Comparison of ENCODE assay signal across 27 cellular contexts in genomic region chr20:53370345-53370961, GRCh38.
"Had no signal": no experiment of that assay in that cellular context is flagged by ENCODE, and none has a peak within 500 bp of the region (broad histone marks: within the 10 kb centered on the region; RNA-seq: fewer than 3 reads in every experiment).

No MANE protein-coding gene starts in this region.

- H3K4me3 Mint-ChIP-seq: activated B cell treated with CpG ODN at 0.5 μM for 24 hours; activated naive CD8-positive, alpha-beta T cell treated with anti-CD3 and anti-CD28 coated beads for 36 hours; activated T-cell treated with anti-CD3 and anti-CD28 coated beads, Interleukin-2, amount 50 U/mL, for 72 hours; brain; neural crest cell; T-helper 17 cell had no signal

- H3K9ac ChIP-seq: parathyroid adenoma had no signal

- H2AFZ ChIP-seq: parathyroid adenoma had no signal

- H3K36me3 ChIP-seq: adrenal gland, ascending aorta, cardiac muscle cell, left ventricle myocardium inferior, spleen, tibial nerve had no signal

- H3K9me3 Mint-ChIP-seq: activated B cell treated with CpG ODN at 0.5 μM for 24 hours had no signal

- H3K4me1 Mint-ChIP-seq: activated B cell treated with CpG ODN at 0.5 μM for 24 hours, brain had no signal

- H3K27ac Mint-ChIP-seq: activated B cell treated with CpG ODN at 0.5 μM for 24 hours; activated naive CD8-positive, alpha-beta T cell treated with anti-CD3 and anti-CD28 coated beads for 36 hours; activated T-cell treated with anti-CD3 and anti-CD28 coated beads, Interleukin-2, amount 50 U/mL, for 72 hours; T-helper 17 cell had no signal

- H3K36me3 Mint-ChIP-seq: activated naive CD8-positive, alpha-beta T cell treated with anti-CD3 and anti-CD28 coated beads for 36 hours; brain had no signal

- H3K4me1 ChIP-seq: ascending aorta, parathyroid adenoma, spleen, tibial nerve had no signal

- H3K27me3 ChIP-seq: adrenal gland, ascending aorta, cardiac muscle cell, spleen, tibial nerve had no signal

- H3K27me3 Mint-ChIP-seq: activated naive CD8-positive, alpha-beta T cell treated with anti-CD3 and anti-CD28 coated beads for 36 hours; brain; T-helper 17 cell had no signal

- H3K4me3 ChIP-seq: adrenal gland, ascending aorta, cardiac muscle cell, coronary artery, dorsolateral prefrontal cortex, left ventricle myocardium inferior, mucosa of descending colon, spleen, tibial nerve had no signal

- H3K9me3 ChIP-seq: adrenal gland, ascending aorta, left ventricle myocardium inferior, mucosa of descending colon, spleen, tibial nerve had no signal

- DNase-seq: activated B cell treated with CpG ODN at 0.5 μM for 24 hours; activated CD4-positive, alpha-beta T cell treated with anti-CD3 and anti-CD28 coated beads, Interleukin-2, amount 50 U/mL, for 4 hours; activated naive CD4-positive, alpha-beta T cell; activated naive CD8-positive, alpha-beta T cell treated with anti-CD3 and anti-CD28 coated beads for 36 hours; activated T-cell treated with anti-CD3 and anti-CD28 coated beads for 4 hours; activated T-cell treated with anti-CD3 and anti-CD28 coated beads, Interleukin-2, amount 50 U/mL, for 72 hours; cerebellar nuclear complex; dorsolateral prefrontal cortex; effector memory CD4-positive, alpha-beta T cell; kidney glomerular epithelial cell; left ventricle myocardium inferior; occipital lobe; right cardiac atrium; spleen; stimulated activated CD4-positive, alpha-beta T cell treated with anti-CD3 and anti-CD28 coated beads, Interleukin-2, amount 100 ng/mL, for 48 hours; stimulated activated naive CD4-positive, alpha-beta T cell treated with Interleukin-2 at 50 U/mL for 16 hours; T-helper 17 cell; T1000 had no signal

- H3K79me2 ChIP-seq: parathyroid adenoma had no signal

- H3K27ac ChIP-seq: adrenal gland, ascending aorta, cardiac muscle cell, coronary artery, dorsolateral prefrontal cortex, left ventricle myocardium inferior, parathyroid adenoma, spleen, tibial nerve had no signal
